Comparison of ENCODE assay signal across 1 cellular context in genomic region chr10:96700477-96701099, GRCh38.
TF ChIP-seq lines count a peak whose summit lies in the region.

No MANE protein-coding gene starts in this region.

TF ChIP-seq in K562, 482 proteins besides CTCF, POLR2A, EP300 and RAD21 (continued from another document):
- TF ChIP-seq ARID3A (IDR thresholded peaks at IDR 0.05; ENCODE audit: borderline replicate concordance, low read depth, low read length) (no peak), SMARCB1 (IDR thresholded peaks at IDR 0.05; ENCODE audit: insufficient read length, low read depth) (no peak), TFAM (CRISPR knock-in tag; conservative IDR thresholded peaks at IDR 0.05) (no peak), ZNF318 (IDR thresholded peaks at IDR 0.05; ENCODE audit: borderline replicate concordance in 1 of 2, low read depth in 1 of 2) (no peak), FOS (IDR thresholded peaks at IDR 0.05; ENCODE audit: extremely low read depth, insufficient read length) (no peak), RBM17 (IDR thresholded peaks at IDR 0.05; ENCODE audit: borderline replicate concordance, low read depth, low read length) (no peak), CBFB (CRISPR knock-in tag; IDR thresholded peaks at IDR 0.05) (no peak), GTF2F1 (IDR thresholded peaks at IDR 0.05; ENCODE audit: low read depth, low read length) (no peak), ZNF707 (CRISPR knock-in tag; conservative IDR thresholded peaks at IDR 0.05) (no peak), KAT2B (IDR thresholded peaks at IDR 0.05; ENCODE audit: low read depth, low read length) (no peak), E2F3 (CRISPR knock-in tag; IDR thresholded peaks at IDR 0.05) (no peak), HDAC6 (IDR thresholded peaks at IDR 0.05; ENCODE audit: low read depth, low read length) (no peak)
